In the genomic region with DNA sequence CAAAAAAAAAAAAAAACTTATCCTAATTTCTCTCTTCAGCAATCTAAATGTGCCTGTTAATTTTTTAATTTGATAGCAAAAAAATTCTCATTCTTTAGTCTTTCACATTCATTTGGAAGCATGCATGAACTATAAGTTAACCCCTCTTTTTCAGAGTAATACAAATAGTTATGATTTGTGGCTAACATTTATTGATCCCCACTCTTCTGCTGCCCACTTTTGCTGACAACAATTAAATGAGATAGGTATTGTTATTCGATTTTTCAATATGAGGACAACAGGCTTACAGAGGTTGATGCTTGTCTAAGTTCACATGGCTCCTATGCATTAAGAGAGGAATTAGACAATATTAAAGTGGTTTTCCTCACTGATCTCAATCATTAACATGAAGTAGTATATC, we compare ENCODE assay signal across 14 cellular contexts. TPM values are rescaled to one million over a fixed set of nuclear protein-coding genes. Genes with fewer than 3 reads are reported as not detected.
DNase-seq lines count a peak whose midpoint lies in the region; ATAC-seq and TF ChIP-seq lines count a peak whose summit lies in the region.
"Had no signal": no experiment of that assay in that cellular context is flagged by ENCODE, and none has a peak within 500 bp of the region (broad histone marks: within the 10 kb centered on the region; RNA-seq: fewer than 3 reads in every experiment).

No MANE protein-coding gene starts in this region.

- no peak for DNase-seq in T-helper 2 cell treated with Interferon-gamma antibody and Interleukin-4, amounts not matched to agents 5 μg/mL and 100 μg/mL, for 36 hours (ENCODE audit: low spot score)
- no peak for DNase-seq in T-helper 2 cell
- no peak for DNase-seq in activated naive CD4-positive, alpha-beta T cell treated with anti-CD3 and anti-CD28 coated beads, Interleukin-2, amount 50 U/mL, for 72 hours (ENCODE audit: low spot score in 2 of 2)
- DNase-seq in nephron progenitor cell: no peak
- DNase-seq in ureter (ENCODE audit: low spot score): no peak
- no peak for DNase-seq in left lobe of liver (ENCODE audit: low spot score)
- DNase-seq: 8988T, COR-L47, heart right ventricle, left ventricle myocardium inferior, MV-4-11, NCI-H2171 had no signal

- H3K27ac Mint-ChIP-seq in T-helper 2 cell treated with Interferon-gamma antibody and Interleukin-4, amounts not matched to agents 5 μg/mL and 100 μg/mL, for 36 hours: peak overlapping the region; percentile 83
- H3K27ac Mint-ChIP-seq in activated naive CD4-positive, alpha-beta T cell treated with anti-CD3 and anti-CD28 coated beads, Interleukin-2, amount 50 U/mL, for 72 hours: peak overlapping the region; percentile 15 to 99
- H3K27ac Mint-ChIP-seq in nephron progenitor cell: no peak overlapping the region

- ATAC-seq in activated naive CD4-positive, alpha-beta T cell treated with anti-CD3 and anti-CD28 coated beads, Interleukin-2, amount 50 U/mL, for 72 hours: no peak
- ATAC-seq in HG02884 (IDR thresholded peaks at IDR 0.05; ENCODE audit: unreplicated experiment) (no peak), left lobe of liver (no peak)
- ATAC-seq: heart right ventricle had no signal

- H3K27me3 Mint-ChIP-seq in T-helper 2 cell treated with Interferon-gamma antibody and Interleukin-4, amounts not matched to agents 5 μg/mL and 100 μg/mL, for 36 hours (ENCODE audit: low read depth): no peaks in the 10 kb centered on the region
- H3K27me3 Mint-ChIP-seq in nephron progenitor cell (ENCODE audit: low read depth, poor library complexity): peaks cover 18% of the 10 kb centered on the region

- peaks cover 11% of the 10 kb centered on the region for H3K36me3 Mint-ChIP-seq in T-helper 2 cell treated with Interferon-gamma antibody and Interleukin-4, amounts not matched to agents 5 μg/mL and 100 μg/mL, for 36 hours (ENCODE audit: low read depth)
- peaks cover 20 to 24% of the 10 kb centered on the region in 2 donors for H3K36me3 Mint-ChIP-seq in activated naive CD4-positive, alpha-beta T cell treated with anti-CD3 and anti-CD28 coated beads, Interleukin-2, amount 50 U/mL, for 72 hours
- no peaks in the 10 kb centered on the region for H3K36me3 Mint-ChIP-seq in nephron progenitor cell (ENCODE audit: low read depth)

- no peak for TF ChIP-seq CTCF in nephron progenitor cell (IDR thresholded peaks at IDR 0.05)

- H3K36me3 ChIP-seq in KOPT-K1 (ENCODE audit: insufficient read depth, low read length): no peaks in the 10 kb centered on the region
- H3K36me3 ChIP-seq: heart right ventricle, left ventricle myocardium inferior had no signal

- no peaks in the 10 kb centered on the region for H3K9me3 ChIP-seq in KOPT-K1 (ENCODE audit: insufficient read depth, low read length, poor library complexity, severe bottlenecking)
- H3K9me3 ChIP-seq: heart right ventricle, left ventricle myocardium inferior had no signal

- peak overlapping the region; percentile 57 for H3K4me3 Mint-ChIP-seq in T-helper 2 cell treated with Interferon-gamma antibody and Interleukin-4, amounts not matched to agents 5 μg/mL and 100 μg/mL, for 36 hours
- H3K4me3 Mint-ChIP-seq in nephron progenitor cell: peak overlapping the region; percentile 76

- H3K27ac ChIP-seq in KOPT-K1 (ENCODE audit: low read depth, low read length, poor library complexity, severe bottlenecking): peak overlapping the region; percentile 96

- peaks cover 15% of the 10 kb centered on the region for H3K9me3 Mint-ChIP-seq in T-helper 2 cell treated with Interferon-gamma antibody and Interleukin-4, amounts not matched to agents 5 μg/mL and 100 μg/mL, for 36 hours
- no peaks in the 10 kb centered on the region for H3K9me3 Mint-ChIP-seq in activated naive CD4-positive, alpha-beta T cell treated with anti-CD3 and anti-CD28 coated beads, Interleukin-2, amount 50 U/mL, for 72 hours
- peaks cover 8% of the 10 kb centered on the region for H3K9me3 Mint-ChIP-seq in nephron progenitor cell

- H3K4me1 Mint-ChIP-seq in T-helper 2 cell treated with Interferon-gamma antibody and Interleukin-4, amounts not matched to agents 5 μg/mL and 100 μg/mL, for 36 hours (ENCODE audit: low read depth): peaks cover 28% of the 10 kb centered on the region
- peaks cover 15% of the 10 kb centered on the region for H3K4me1 Mint-ChIP-seq in nephron progenitor cell

RNA-seq across cellular contexts. Expression of a gene that starts 2.9 kb away (rescaled TPM):
- total RNA-seq in activated naive CD4-positive, alpha-beta T cell treated with anti-CD3 and anti-CD28 coated beads, Interleukin-2, amount 50 U/mL, for 72 hours: 10 to 100 TPM; 39.5 to 43.6 TPM
- total RNA-seq in ureter (45.8 TPM), left lobe of liver (46.6 TPM)
